ENCODE assay signal across 23 cellular contexts in the genomic region with DNA sequence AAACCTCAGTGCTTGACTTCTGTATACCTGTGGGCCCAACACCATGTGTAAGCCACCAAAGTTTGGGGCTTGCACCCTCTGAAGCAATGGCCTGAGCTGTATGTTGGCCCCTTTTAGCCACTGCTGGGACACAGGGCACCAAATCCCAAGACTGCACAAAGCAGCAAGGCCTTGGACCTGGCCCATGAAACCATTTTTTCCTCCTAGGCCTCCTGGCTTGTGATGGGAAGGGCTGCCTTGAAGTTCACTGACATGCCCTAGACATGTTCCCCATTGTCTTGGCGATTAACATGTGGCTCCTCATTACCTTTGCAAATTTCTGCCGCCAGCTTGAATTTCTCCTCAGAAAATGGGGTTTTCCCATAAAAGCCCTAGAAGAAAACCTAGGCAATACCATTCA.
"Had no signal": no experiment of that assay in that cellular context is flagged by ENCODE, and none has a peak within 500 bp of the region (broad histone marks: within the 10 kb centered on the region; RNA-seq: fewer than 3 reads in every experiment).

No MANE protein-coding gene starts in this region.

- FAIRE-seq: colon, endothelial cell of umbilical vein, frontal cortex, islet of Langerhans, keratinocyte had no signal

- H3K4me3 ChIP-seq: coronary artery, dorsolateral prefrontal cortex, esophagus muscularis mucosa, gastroesophageal sphincter, heart left ventricle, hepatocyte, left lung, lower lobe of right lung, mucosa of descending colon had no signal

- H3K4me2 ChIP-seq: hepatocyte had no signal

- DNase-seq: dermis blood vessel endothelial cell; dorsolateral prefrontal cortex; effector CD4-positive, alpha-beta T cell; effector memory CD4-positive, alpha-beta T cell; foreskin keratinocyte; heart left ventricle; hypothalamus; left cardiac atrium; left lung; left ventricle myocardium superior; lower lobe of right lung; mesenchymal stem cell; mucosa of descending colon; naive B cell had no signal

- H3K27ac ChIP-seq: coronary artery, dorsolateral prefrontal cortex, esophagus muscularis mucosa, foreskin keratinocyte, gastroesophageal sphincter, heart left ventricle, hepatocyte, left lung, lower lobe of right lung had no signal

- H3K27me3 ChIP-seq: dorsolateral prefrontal cortex, esophagus muscularis mucosa, foreskin keratinocyte, gastroesophageal sphincter, heart left ventricle, hepatocyte, left lung had no signal

- H3K4me1 ChIP-seq: esophagus muscularis mucosa, foreskin keratinocyte, gastroesophageal sphincter, heart left ventricle, left lung, lower lobe of right lung had no signal

- H3K9me3 ChIP-seq: esophagus muscularis mucosa, gastroesophageal sphincter, mucosa of descending colon had no signal

- H3K36me3 ChIP-seq: esophagus muscularis mucosa, gastroesophageal sphincter, heart left ventricle, left lung, lower lobe of right lung had no signal

- ATAC-seq: foreskin keratinocyte, gastroesophageal sphincter, heart left ventricle, left cardiac atrium, left lung, left ventricle myocardium superior, lower lobe of right lung, mucosa of descending colon had no signal
